In the genomic region with DNA sequence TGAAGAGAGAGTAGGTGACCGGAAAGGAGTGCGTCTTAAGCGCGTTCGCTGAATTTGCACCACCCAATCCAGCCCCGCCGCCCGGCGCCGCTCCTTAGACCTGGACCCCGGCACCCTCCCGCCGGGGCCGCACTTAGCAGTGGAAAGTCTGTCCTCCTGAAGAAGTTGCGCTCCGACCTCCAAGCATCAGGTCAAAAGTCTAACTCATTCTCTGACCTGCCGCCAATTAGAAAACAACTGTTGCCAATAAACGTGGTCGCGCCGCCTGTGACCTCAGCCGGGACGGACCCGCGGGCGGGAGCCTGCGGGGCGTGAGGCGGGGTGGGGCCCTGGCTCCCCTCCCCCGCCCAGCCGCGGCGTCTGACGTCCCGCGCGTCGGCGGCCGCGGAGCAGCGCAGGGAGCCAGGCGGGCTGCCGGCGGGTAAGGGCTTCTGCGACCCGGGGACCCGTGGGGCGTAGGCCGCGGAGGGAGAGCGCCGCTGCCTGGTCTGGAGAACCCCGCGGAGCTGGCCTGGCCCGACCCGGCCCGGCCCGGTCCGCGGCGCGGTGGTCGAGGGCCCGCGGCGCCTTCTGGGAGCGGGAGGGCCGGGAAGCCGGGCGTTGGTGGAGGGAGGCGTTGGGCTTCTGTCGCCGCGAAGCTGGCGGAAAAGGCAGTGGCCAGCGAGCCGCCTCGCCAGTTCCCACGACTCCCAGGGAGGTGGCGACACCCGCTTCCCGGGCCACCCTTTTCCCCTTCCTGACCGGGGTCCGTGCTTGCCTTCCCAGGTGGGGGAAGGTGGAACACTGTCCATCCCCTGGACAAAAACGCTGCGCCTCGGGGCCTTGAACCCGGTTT, we compare ENCODE assay signal across 8 cellular contexts. TPM values are rescaled to one million over a fixed set of nuclear protein-coding genes. Genes with fewer than 3 reads are reported as not detected.
A peak's percentile ranks its signal among the peaks of the same experiment; 100 is the strongest.
DNase-seq lines count a peak whose midpoint lies in the region; ATAC-seq and TF ChIP-seq lines count a peak whose summit lies in the region.

A gene with protein sequence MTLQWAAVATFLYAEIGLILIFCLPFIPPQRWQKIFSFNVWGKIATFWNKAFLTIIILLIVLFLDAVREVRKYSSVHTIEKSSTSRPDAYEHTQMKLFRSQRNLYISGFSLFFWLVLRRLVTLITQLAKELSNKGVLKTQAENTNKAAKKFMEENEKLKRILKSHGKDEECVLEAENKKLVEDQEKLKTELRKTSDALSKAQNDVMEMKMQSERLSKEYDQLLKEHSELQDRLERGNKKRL (plus strand): TSS at position 366 of the 835 bp plus-strand sequence. CDS start 527 bp downstream, outside the sequence.

- H3K4me3 ChIP-seq in CD8-positive, alpha-beta memory T cell (ENCODE audit: low read length): peak within 1 kb of the TSS; percentile 73
- H3K4me3 ChIP-seq in NT2/D1 (ENCODE audit: insufficient read length, low read depth): peak within 1 kb of the TSS; percentile 65

- no peaks in the 10 kb centered on the region for H3K9me3 ChIP-seq in CD8-positive, alpha-beta memory T cell (ENCODE audit: low read length)
- H3K9me3 ChIP-seq in NT2/D1 (ENCODE audit: insufficient read depth, low read length): no peaks in the 10 kb centered on the region

- peak; percentile 60 to 76 (median 73) for DNase-seq in CD8-positive, alpha-beta memory T cell
- DNase-seq in NT2/D1 (ENCODE audit: low read depth, low spot score): no peak
- DNase-seq in activated CD8-positive, alpha-beta memory T cell treated with anti-CD3 and anti-CD28 coated beads, Interleukin-2, amount 50 U/mL, for 4 hours: peak; percentile 70
- DNase-seq in endothelial cell (ENCODE audit: low spot score): peak; percentile 77
- DNase-seq in mesothelial cell of epicardium (ENCODE audit: low spot score in 2 of 2, unreplicated experiment in 2 of 2): peak; percentile 48 to 68
- DNase-seq in stimulated activated CD8-positive, alpha-beta memory T cell treated with anti-CD3 and anti-CD28 coated beads, Interleukin-15, amount 100 ng/mL, for 48 hours (ENCODE audit: low read depth in 2 of 2): peak; percentile 64 to 67

- H3K4me1 Mint-ChIP-seq in CD8-positive, alpha-beta memory T cell: peaks cover 22 to 35% (median 34%) of the 10 kb centered on the region in 3 donors
- H3K4me1 Mint-ChIP-seq in endothelial cell (ENCODE audit: unreplicated experiment): peaks cover 18% of the 10 kb centered on the region
- peaks cover 17% of the 10 kb centered on the region for H3K4me1 Mint-ChIP-seq in mesothelial cell of epicardium

- no peaks in the 10 kb centered on the region for H3K36me3 ChIP-seq in CD8-positive, alpha-beta memory T cell (ENCODE audit: insufficient read depth, low read length)
- H3K36me3 ChIP-seq in NT2/D1 (ENCODE audit: insufficient read depth, insufficient read length, low read length): peaks cover 23% of the 10 kb centered on the region

- H3K27me3 ChIP-seq in CD8-positive, alpha-beta memory T cell (ENCODE audit: insufficient read depth, low read length, poor library complexity, severe bottlenecking): no peaks in the 10 kb centered on the region
- no peaks in the 10 kb centered on the region for H3K27me3 ChIP-seq in NT2/D1 (ENCODE audit: insufficient read depth, insufficient read length)

- ATAC-seq in GM19372 (IDR thresholded peaks at IDR 0.05; ENCODE audit: low read depth, unreplicated experiment): peak; percentile 94
- peak; percentile 95 for ATAC-seq in HG03520 (IDR thresholded peaks at IDR 0.05; ENCODE audit: unreplicated experiment)

- CTCF ChIA-PET in CD8-positive, alpha-beta memory T cell (lab: Charles Lee): interaction anchor here (1.3 kb wide), 1 partner anchor 151 kb away, joined by 3 read pairs; no protein-coding TSS in a partner anchor

- peaks cover 9% of the 10 kb centered on the region for H3K4me1 ChIP-seq in CD8-positive, alpha-beta memory T cell (ENCODE audit: insufficient read depth, low read length)
- no peaks in the 10 kb centered on the region for H3K4me1 ChIP-seq in NT2/D1 (ENCODE audit: insufficient read depth, insufficient read length)

- peak within 1 kb of the TSS; percentile 84 for H3K9ac ChIP-seq in NT2/D1 (ENCODE audit: insufficient read length, low read depth)

- peak within 1 kb of the TSS; percentile 83 for H3K27ac ChIP-seq in CD8-positive, alpha-beta memory T cell (ENCODE audit: low read depth, low read length)

- H3K27ac Mint-ChIP-seq in CD8-positive, alpha-beta memory T cell: peak within 1 kb of the TSS; percentile 86 to 96 (median 90)
- H3K27ac Mint-ChIP-seq in endothelial cell (ENCODE audit: unreplicated experiment) (peak within 1 kb of the TSS; percentile 93), mesothelial cell of epicardium (peak within 1 kb of the TSS; percentile 93)

- peak within 1 kb of the TSS; percentile 90 to 97 (median 91) for H3K4me3 Mint-ChIP-seq in CD8-positive, alpha-beta memory T cell
- H3K4me3 Mint-ChIP-seq in endothelial cell (ENCODE audit: unreplicated experiment) (peak within 1 kb of the TSS; percentile 95), mesothelial cell of epicardium (peak within 1 kb of the TSS; percentile 92)

- no peaks in the 10 kb centered on the region for H3K27me3 Mint-ChIP-seq in CD8-positive, alpha-beta memory T cell
- H3K27me3 Mint-ChIP-seq in endothelial cell (ENCODE audit: unreplicated experiment) (no peaks in the 10 kb centered on the region), mesothelial cell of epicardium (ENCODE audit: low read depth) (no peaks in the 10 kb centered on the region)

- H3K9me3 Mint-ChIP-seq in CD8-positive, alpha-beta memory T cell: no peaks in the 10 kb centered on the region
- H3K9me3 Mint-ChIP-seq in endothelial cell (ENCODE audit: unreplicated experiment): no peaks in the 10 kb centered on the region
- H3K9me3 Mint-ChIP-seq in mesothelial cell of epicardium: no peaks in the 10 kb centered on the region

- no peak for TF ChIP-seq CTCF in endothelial cell (IDR thresholded peaks at IDR 0.05; ENCODE audit: unreplicated experiment)
- no peak for TF ChIP-seq CTCF in mesothelial cell of epicardium (IDR thresholded peaks at IDR 0.05; ENCODE audit: unreplicated experiment)

- POLR2A ChIA-PET in CD8-positive, alpha-beta memory T cell (lab: Charles Lee): interaction anchor here (1.9 kb wide), 1 partner anchor 16 kb away, joined by 22 read pairs; a partner anchor contains a TSS

- H3K36me3 Mint-ChIP-seq in CD8-positive, alpha-beta memory T cell: peaks cover 2 to 16% (median 3%) of the 10 kb centered on the region in 3 donors
- H3K36me3 Mint-ChIP-seq in endothelial cell (ENCODE audit: low read depth, unreplicated experiment): peaks cover 3% of the 10 kb centered on the region
- H3K36me3 Mint-ChIP-seq in mesothelial cell of epicardium: peaks cover 6% of the 10 kb centered on the region

RNA-seq across cellular contexts. Expression of the gene that starts here (rescaled TPM):
- 10 to 100 TPM; 46.5 to 48.7 TPM for total RNA-seq in CD8-positive, alpha-beta memory T cell
- 44.6 TPM for polyA plus RNA-seq in CD8-positive, alpha-beta memory T cell
- total RNA-seq in endothelial cell (ENCODE audit: unreplicated experiment) (114 TPM), mesothelial cell of epicardium (28.1 to 31.9 TPM (median 30.0 TPM) in 3 replicates)
